ENCODE assay signal across 9 cellular contexts in the genomic region with DNA sequence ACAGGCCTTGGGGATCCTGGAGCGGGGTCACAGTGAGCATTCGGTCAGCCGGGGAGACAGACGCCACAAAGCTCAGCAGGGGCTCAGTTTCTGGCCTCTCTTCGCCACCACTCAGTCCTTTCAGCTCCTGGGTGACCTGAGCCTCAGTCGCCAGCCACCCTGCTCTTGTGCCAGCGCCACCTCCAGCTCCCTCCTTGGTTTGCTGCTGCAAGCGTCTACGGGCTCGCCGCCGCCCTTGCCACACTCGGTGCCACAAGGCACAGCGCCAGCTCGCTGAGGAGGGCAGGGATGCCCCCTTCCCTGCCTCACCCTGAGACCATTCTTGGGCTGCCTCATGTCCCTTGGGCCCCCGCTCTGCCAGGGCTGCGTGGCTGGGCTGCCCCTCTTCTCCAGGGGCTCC. TPM values are rescaled to one million over a fixed set of nuclear protein-coding genes. Genes with fewer than 3 reads are reported as not detected.
DNase-seq lines count a peak whose midpoint lies in the region; ATAC-seq, FAIRE-seq and TF ChIP-seq lines count a peak whose summit lies in the region.
"Had no signal": no experiment of that assay in that cellular context is flagged by ENCODE, and none has a peak within 500 bp of the region (broad histone marks: within the 10 kb centered on the region; RNA-seq: fewer than 3 reads in every experiment).

No MANE protein-coding gene starts in this region.

- CTCF ChIA-PET in CD8-positive, alpha-beta T cell (lab: Charles Lee), result interaction anchor here (1.3 to 1.6 kb wide), 4 partner anchors 11 to 151 kb away, joined by 4 to 5 read pairs (median 4); partner anchors contain the start of gene TUT1

- H3K4me3 Mint-ChIP-seq in CD8-positive, alpha-beta T cell, result peak overlapping the region; percentile 97
- H3K4me3 Mint-ChIP-seq in endodermal cell (peak overlapping the region; percentile 99), neural crest cell (peak overlapping the region; percentile 99)

- no peak for FAIRE-seq in frontal cortex (lab: Jason Lieb, UNC)
- FAIRE-seq: endometrium had no signal

- intact Hi-C loops in CD8-positive, alpha-beta T cell (cut with DNase I, micrococcal nuclease), result loop anchor here in 1 of 2 experiments (2.0 kb wide), 1 partner anchor 72 kb away; the partner anchor contains the start of gene GANAB

- peaks cover 77% of the 10 kb centered on the region for H3K36me3 Mint-ChIP-seq in CD8-positive, alpha-beta T cell
- H3K36me3 Mint-ChIP-seq in endodermal cell (ENCODE audit: low read depth) (peaks cover 57% of the 10 kb centered on the region), neural crest cell (ENCODE audit: low read depth) (peaks cover 21% of the 10 kb centered on the region)

- no peak for DNase-seq in CD8-positive, alpha-beta T cell
- DNase-seq in NCI-H1105 treated with DMSO at 0.1 percent for 48 hours (lab: John Stamatoyannopoulos, UW) (peak; percentile 49), endodermal cell (no peak), neural crest cell (ENCODE audit: low read depth, low spot score) (no peak), HCEC 1CT (no peak), 8988T (no peak), frontal cortex (ENCODE audit: low spot score in 2 of 2) (no peak)

- peaks cover 30% of the 10 kb centered on the region for H3K36me3 ChIP-seq in CD8-positive, alpha-beta T cell (ENCODE audit: insufficient read depth, low read length)
- peaks cover 50% of the 10 kb centered on the region for H3K36me3 ChIP-seq in endodermal cell (ENCODE audit: control insufficient read depth, insufficient read depth, low read length)

- H3K4me1 ChIP-seq in CD8-positive, alpha-beta T cell (ENCODE audit: insufficient read depth, low read length), result peaks cover 28% of the 10 kb centered on the region
- peaks cover 8% of the 10 kb centered on the region for H3K4me1 ChIP-seq in endodermal cell (ENCODE audit: control insufficient read depth, insufficient read depth, low read length)

- H3K27me3 Mint-ChIP-seq in CD8-positive, alpha-beta T cell (ENCODE audit: low read depth), result no peaks in the 10 kb centered on the region
- H3K27me3 Mint-ChIP-seq in endodermal cell (ENCODE audit: insufficient read depth) (no peaks in the 10 kb centered on the region), neural crest cell (ENCODE audit: low read depth) (no peaks in the 10 kb centered on the region)

- H3K9ac ChIP-seq in endodermal cell (ENCODE audit: extremely low read depth, low read length, poor library complexity, severe bottlenecking), result peak overlapping the region; percentile 77

- no peak for ATAC-seq in CD8-positive, alpha-beta T cell
- no peak for ATAC-seq in HG03342 (IDR thresholded peaks at IDR 0.05; ENCODE audit: unreplicated experiment)

- no peak overlapping the region for H3K4me3 ChIP-seq in CD8-positive, alpha-beta T cell (ENCODE audit: low read depth, low read length)
- peak overlapping the region; percentile 86 for H3K4me3 ChIP-seq in endodermal cell (ENCODE audit: low read length)

- no peaks in the 10 kb centered on the region for H3K27me3 ChIP-seq in CD8-positive, alpha-beta T cell (ENCODE audit: insufficient read depth, low read length)
- no peaks in the 10 kb centered on the region for H3K27me3 ChIP-seq in endodermal cell (ENCODE audit: control insufficient read depth, insufficient read depth, low read length, poor library complexity, severe bottlenecking)

- H3K4me1 Mint-ChIP-seq in CD8-positive, alpha-beta T cell (ENCODE audit: low read depth), result peaks cover 47% of the 10 kb centered on the region
- H3K4me1 Mint-ChIP-seq in endodermal cell (peaks cover 31% of the 10 kb centered on the region), neural crest cell (peaks cover 47% of the 10 kb centered on the region)

- no peaks in the 10 kb centered on the region for H3K9me3 Mint-ChIP-seq in CD8-positive, alpha-beta T cell
- H3K9me3 Mint-ChIP-seq in endodermal cell, result no peaks in the 10 kb centered on the region
- H3K9me3 Mint-ChIP-seq in neural crest cell, result no peaks in the 10 kb centered on the region

- H3K27ac ChIP-seq in CD8-positive, alpha-beta T cell (ENCODE audit: low read depth, low read length), result no peak overlapping the region
- H3K27ac ChIP-seq in endodermal cell (ENCODE audit: low read depth, low read length), result no peak overlapping the region

- no peak for TF ChIP-seq CTCF in CD8-positive, alpha-beta T cell (IDR thresholded peaks at IDR 0.05)
- no peak for TF ChIP-seq CTCF in endodermal cell (conservative IDR thresholded peaks at IDR 0.05)
- no peak for TF ChIP-seq CTCF in neural crest cell (conservative IDR thresholded peaks at IDR 0.05)

- H3K9me3 ChIP-seq in CD8-positive, alpha-beta T cell (ENCODE audit: low read length), result no peaks in the 10 kb centered on the region
- no peaks in the 10 kb centered on the region for H3K9me3 ChIP-seq in endodermal cell (ENCODE audit: control insufficient read depth, low read length)

- H3K27ac Mint-ChIP-seq in CD8-positive, alpha-beta T cell, result peak overlapping the region; percentile 56
- H3K27ac Mint-ChIP-seq in endodermal cell (peak overlapping the region; percentile 77), neural crest cell (ENCODE audit: unreplicated experiment) (peak overlapping the region; percentile 89)

- POLR2A ChIA-PET in CD8-positive, alpha-beta T cell (lab: Charles Lee), result interaction anchor here (0.7 to 3.8 kb wide), 8 partner anchors 13 to 134 kb away, joined by 3 to 58 read pairs (median 8); partner anchors contain the start of genes C11orf98, CSKMT and TUT1

- 86 to 88% methylated on average over 16 to 17 of the region's 17 CpGs for WGBS in endodermal cell (ENCODE audit: insufficient coverage in 1 of 2, insufficient read length in 1 of 2), 2 experiments

RNA-seq across cellular contexts. Expression of gene EEF1G, which starts 1.5 kb away (rescaled TPM):
- 1,000 to 10,000 TPM; 2,174 to 2,204 TPM for total RNA-seq in CD8-positive, alpha-beta T cell
- 1,000 to 10,000 TPM; 1,705 to 1,818 TPM for total RNA-seq in endodermal cell
- 2,069 TPM for polyA plus RNA-seq in endodermal cell (2013, experiment 1 of 2)
- 1,897 TPM for polyA plus RNA-seq in endodermal cell (2013, experiment 2 of 2)
- 2,024 and 2,072 TPM in 2 replicates for total RNA-seq in neural crest cell
- total RNA-seq in frontal cortex, result 1,985 TPM

RNA-seq across cellular contexts. Expression of gene TUT1, which starts 16.2 kb away (rescaled TPM):
- total RNA-seq in CD8-positive, alpha-beta T cell, result 10 to 100 TPM; 15.3 to 17.7 TPM
- total RNA-seq in endodermal cell (10 to 100 TPM; 16.0 to 33.5 TPM), neural crest cell (18.0 and 20.7 TPM in 2 replicates), frontal cortex (4.5 TPM)
- 22.9 TPM for polyA plus RNA-seq in endodermal cell (2013, experiment 1 of 2)
- 19.0 TPM for polyA plus RNA-seq in endodermal cell (2013, experiment 2 of 2)

RNA-seq across cellular contexts. Expression of gene MTA2, which starts 26.5 kb away (rescaled TPM):
- total RNA-seq in CD8-positive, alpha-beta T cell, result 100 to 1,000 TPM; 148 to 154 TPM
- total RNA-seq in endodermal cell (100 to 1,000 TPM; 131 to 155 TPM), neural crest cell (195 and 203 TPM in 2 replicates), frontal cortex (154 TPM)
- polyA plus RNA-seq in endodermal cell (2013, experiment 1 of 2), result 118 TPM
- polyA plus RNA-seq in endodermal cell (2013, experiment 2 of 2), result 114 TPM

RNA-seq across cellular contexts. Expression of gene AHNAK, which starts 28.6 kb away (rescaled TPM):
- total RNA-seq in CD8-positive, alpha-beta T cell, result 100 to 1,000 TPM; 185 to 188 TPM
- total RNA-seq in endodermal cell, result 100 to 1,000 TPM; 109 to 165 TPM
- 18.4 TPM for polyA plus RNA-seq in endodermal cell (2013, experiment 1 of 2)
- 24.8 TPM for polyA plus RNA-seq in endodermal cell (2013, experiment 2 of 2)
- total RNA-seq in neural crest cell, result 0.65 and 1.2 TPM in 2 replicates
- 15.9 TPM for total RNA-seq in frontal cortex

RNA-seq across cellular contexts. Expression of gene EML3, which starts 37.4 kb away (rescaled TPM):
- 100 to 1,000 TPM; 167 to 189 TPM for total RNA-seq in CD8-positive, alpha-beta T cell
- total RNA-seq in endodermal cell (10 to 100 TPM; 51.5 to 57.7 TPM), neural crest cell (37.4 and 40.0 TPM in 2 replicates), frontal cortex (4.9 TPM)
- polyA plus RNA-seq in endodermal cell (2013, experiment 1 of 2), result 27.2 TPM
- 23.1 TPM for polyA plus RNA-seq in endodermal cell (2013, experiment 2 of 2)
